ENCODE assay signal across 2 cellular contexts in the genomic region with DNA sequence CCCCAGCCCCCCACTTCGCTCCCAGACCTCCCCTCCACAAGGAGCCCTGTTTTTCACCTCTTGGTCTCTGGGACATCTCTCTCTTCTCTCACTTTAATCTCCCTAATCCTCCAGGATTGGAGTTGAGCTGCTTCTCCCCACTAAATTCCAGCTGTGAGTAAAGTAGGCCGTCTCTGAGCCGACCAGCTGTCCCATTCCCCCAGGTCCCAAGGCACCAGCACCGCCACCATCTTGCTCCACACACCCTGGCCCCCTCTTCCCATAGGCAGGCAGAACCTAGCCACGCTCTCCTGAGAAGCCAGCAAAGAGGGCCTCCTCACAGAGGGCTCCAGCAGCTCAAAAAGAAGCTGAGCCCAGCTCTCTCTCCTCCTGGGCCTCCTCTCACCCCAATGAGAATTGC.
TF ChIP-seq lines count a peak whose summit lies in the region.

No MANE protein-coding gene starts in this region.

TF ChIP-seq in SK-N-SH, 30 proteins besides CTCF, POLR2A, EP300 and RAD21:
- no peak for TF ChIP-seq EZH2phosphoT487 (IDR thresholded peaks at IDR 0.05; ENCODE audit: borderline replicate concordance, low read depth)
- TF ChIP-seq TAF1 (IDR thresholded peaks at IDR 0.05; ENCODE audit: borderline replicate concordance, low read depth, low read length) = no peak
- TF ChIP-seq JUND (IDR thresholded peaks at IDR 0.05) = no peak
- no peak for TF ChIP-seq USF2 (IDR thresholded peaks at IDR 0.05; ENCODE audit: borderline replicate concordance, low read depth, low read length)
- no peak for TF ChIP-seq FOSL2 (IDR thresholded peaks at IDR 0.05; ENCODE audit: borderline replicate concordance, low read depth)
- no peak for TF ChIP-seq ZBTB33 (IDR thresholded peaks at IDR 0.05; ENCODE audit: borderline replicate concordance, low read depth)
- no peak for TF ChIP-seq CHD2 (IDR thresholded peaks at IDR 0.05; ENCODE audit: low read length, partially characterized antibody)

TF ChIP-seq in SK-N-SH treated with all-trans-retinoic acid at 6 μM for 48 hours, 23 proteins besides CTCF, POLR2A, EP300 and RAD21:
- no peak for TF ChIP-seq ESRRG (CRISPR knock-in tag; IDR thresholded peaks at IDR 0.05)
- TF ChIP-seq CSDC2 (CRISPR knock-in tag; IDR thresholded peaks at IDR 0.05) = no peak
- no peak for TF ChIP-seq SNAI2 (CRISPR knock-in tag; IDR thresholded peaks at IDR 0.05)
- TF ChIP-seq, protein P1, sequence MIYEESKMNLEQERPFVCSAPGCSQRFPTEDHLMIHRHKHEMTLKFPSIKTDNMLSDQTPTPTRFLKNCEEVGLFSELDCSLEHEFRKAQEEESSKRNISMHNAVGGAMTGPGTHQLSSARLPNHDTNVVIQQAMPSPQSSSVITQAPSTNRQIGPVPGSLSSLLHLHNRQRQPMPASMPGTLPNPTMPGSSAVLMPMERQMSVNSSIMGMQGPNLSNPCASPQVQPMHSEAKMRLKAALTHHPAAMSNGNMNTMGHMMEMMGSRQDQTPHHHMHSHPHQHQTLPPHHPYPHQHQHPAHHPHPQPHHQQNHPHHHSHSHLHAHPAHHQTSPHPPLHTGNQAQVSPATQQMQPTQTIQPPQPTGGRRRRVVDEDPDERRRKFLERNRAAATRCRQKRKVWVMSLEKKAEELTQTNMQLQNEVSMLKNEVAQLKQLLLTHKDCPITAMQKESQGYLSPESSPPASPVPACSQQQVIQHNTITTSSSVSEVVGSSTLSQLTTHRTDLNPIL (CRISPR knock-in tag; IDR thresholded peaks at IDR 0.05; ENCODE audit: low read depth) = no peak
- TF ChIP-seq OSR1 (CRISPR knock-in tag; IDR thresholded peaks at IDR 0.05) = no peak
- no peak for TF ChIP-seq ARNTL (CRISPR knock-in tag; IDR thresholded peaks at IDR 0.05; ENCODE audit: borderline replicate concordance, low read depth)
- TF ChIP-seq ISL1 (CRISPR knock-in tag; IDR thresholded peaks at IDR 0.05) = no peak
- TF ChIP-seq ZFP3 (CRISPR knock-in tag; IDR thresholded peaks at IDR 0.05) = no peak
- no peak for TF ChIP-seq PPARA (CRISPR knock-in tag; IDR thresholded peaks at IDR 0.05; ENCODE audit: borderline replicate concordance)
- no peak for TF ChIP-seq GLIS3 (CRISPR knock-in tag; IDR thresholded peaks at IDR 0.05)
- no peak for TF ChIP-seq RARB (CRISPR knock-in tag; IDR thresholded peaks at IDR 0.05)
- no peak for TF ChIP-seq ZNF565 (CRISPR knock-in tag; conservative IDR thresholded peaks at IDR 0.05; ENCODE audit: low read depth)
- TF ChIP-seq ZNF8 (CRISPR knock-in tag; IDR thresholded peaks at IDR 0.05) = no peak
